In genomic region chr21:45330851-45331261, GRCh38 we compare ENCODE assay signal across 1 cellular context.
TF ChIP-seq lines count a peak whose summit lies in the region.

No MANE protein-coding gene starts in this region.

TF ChIP-seq in SK-N-SH, 30 proteins besides CTCF, POLR2A, EP300 and RAD21 (continued from another document):
- no peak for TF ChIP-seq ZBTB33 (IDR thresholded peaks at IDR 0.05; ENCODE audit: borderline replicate concordance, low read depth)
- no peak for TF ChIP-seq MEF2A (IDR thresholded peaks at IDR 0.05; ENCODE audit: borderline replicate concordance, low read depth)
